Comparison of ENCODE assay signal across 1 cellular context in genomic region chr10:90935581-90936292, GRCh38.
TF ChIP-seq lines count a peak whose summit lies in the region.

No MANE protein-coding gene starts in this region.

TF ChIP-seq in endothelial cell of umbilical vein, 7 proteins besides CTCF, POLR2A, EP300 and RAD21 (continued from another document):
- no peak for TF ChIP-seq EZH2 (IDR thresholded peaks at IDR 0.05; ENCODE audit: borderline replicate concordance, low read depth, low read length, severe bottlenecking)
